21 cellular contexts compared by ENCODE assay signal in genomic region chr16:79887541-79888540, GRCh38.
"Had no signal": no experiment of that assay in that cellular context is flagged by ENCODE, and none has a peak within 500 bp of the region (broad histone marks: within the 10 kb centered on the region; RNA-seq: fewer than 3 reads in every experiment).

No MANE protein-coding gene starts in this region.

- H3K4me1 ChIP-seq: colonic mucosa, neural progenitor cell, parathyroid adenoma, psoas muscle, sigmoid colon, transverse colon, upper lobe of right lung had no signal

- DNase-seq: colonic mucosa; dermis blood vessel endothelial cell; effector memory CD4-positive, alpha-beta T cell; erythroblast; esophagus squamous epithelium; hypothalamus; mesenchymal stem cell; naive thymus-derived CD4-positive, alpha-beta T cell; psoas muscle; right cardiac atrium; sigmoid colon; stimulated activated CD4-positive, alpha-beta T cell treated with anti-CD3 and anti-CD28 coated beads, Interleukin-4, amount 100 ng/mL, for 4 hours; transverse colon; upper lobe of right lung had no signal

- H3K9me3 ChIP-seq: colonic mucosa, esophagus squamous epithelium, psoas muscle, sigmoid colon, thoracic aorta, transverse colon, upper lobe of right lung, vagina had no signal

- H3K27me3 ChIP-seq: colonic mucosa, esophagus squamous epithelium, neural progenitor cell, sigmoid colon, transverse colon, upper lobe of right lung, vagina had no signal

- H3K36me3 ChIP-seq: colonic mucosa, esophagus squamous epithelium, neural progenitor cell, sigmoid colon, thoracic aorta, transverse colon, upper lobe of right lung, vagina had no signal

- H3K27ac ChIP-seq: colonic mucosa, esophagus squamous epithelium, neural progenitor cell, parathyroid adenoma, psoas muscle, sigmoid colon, thoracic aorta, transverse colon, upper lobe of right lung, vagina had no signal

- FAIRE-seq: endothelial cell of umbilical vein, frontal cortex, keratinocyte had no signal

- H3K4me3 ChIP-seq: colonic mucosa, esophagus squamous epithelium, neural progenitor cell, psoas muscle, sigmoid colon, thoracic aorta, transverse colon, upper lobe of right lung, vagina had no signal
